In genomic region chr18:70085641-70086040, GRCh38 we compare ENCODE assay signal across 20 cellular contexts.
DNase-seq lines count a peak whose midpoint lies in the region; ATAC-seq, FAIRE-seq and TF ChIP-seq lines count a peak whose summit lies in the region.
"Had no signal": no experiment of that assay in that cellular context is flagged by ENCODE, and none has a peak within 500 bp of the region (broad histone marks: within the 10 kb centered on the region; RNA-seq: fewer than 3 reads in every experiment).

No MANE protein-coding gene starts in this region.

- H2BK15ac ChIP-seq in H1 (ENCODE audit: low read length): no peak overlapping the region

- H3K23ac ChIP-seq in H1 (ENCODE audit: insufficient read length): no peak overlapping the region

- no peak overlapping the region for H4K8ac ChIP-seq in H1 (ENCODE audit: extremely low read depth, insufficient read depth, low read length)

- H4K20me1 ChIP-seq in H1 (replicated peaks in 1 of 2; ENCODE audit: control insufficient read depth in 1 of 2, insufficient read depth in 2 of 2, low read length in 2 of 2): no peaks in the 10 kb centered on the region
- H4K20me1 ChIP-seq: BLaER1 had no signal

- H3K4me2 ChIP-seq in H1 (ENCODE audit: insufficient read depth in 1 of 2, low read depth in 2 of 2, low read length in 2 of 2): no peak overlapping the region
- H3K4me2 ChIP-seq: BLaER1 had no signal

- H2BK20ac ChIP-seq in H1 (ENCODE audit: low read length): no peak overlapping the region

- no peak overlapping the region for H3K4me3 ChIP-seq in H1 (ENCODE audit: extremely low read depth in 1 of 4, insufficient read depth in 2 of 4, low read depth in 3 of 4, low read length in 4 of 4)
- no peak overlapping the region for H3K4me3 ChIP-seq in liver (ENCODE audit: low read depth in 1 of 3, low read length in 3 of 3)
- H3K4me3 ChIP-seq: BLaER1 had no signal

- no peak overlapping the region for H3K9ac ChIP-seq in H1 (replicated peaks in 1 of 4; ENCODE audit: extremely low read depth in 1 of 4, low read depth in 3 of 4, low read length in 3 of 4)
- H3K9ac ChIP-seq in liver (ENCODE audit: low read depth in 1 of 2, low read length in 2 of 2): no peak overlapping the region
- H3K9ac ChIP-seq: BLaER1 had no signal

- no peak overlapping the region for H3K4ac ChIP-seq in H1 (replicated peaks; ENCODE audit: insufficient read length, low read depth, low read length)

- H3K27me3 ChIP-seq in H1 (replicated peaks in 1 of 4; ENCODE audit: control insufficient read depth in 3 of 4, extremely low read depth in 1 of 4, insufficient read depth in 3 of 4, low read length in 3 of 4) (no peaks in the 10 kb centered on the region), liver (ENCODE audit: control insufficient read depth in 4 of 4, insufficient read depth in 4 of 4, low read length in 3 of 4) (no peaks in the 10 kb centered on the region)
- H3K27me3 ChIP-seq: BLaER1 had no signal

- H3K4me1 ChIP-seq in H1 (replicated peaks in 1 of 4; ENCODE audit: control insufficient read depth in 3 of 4, insufficient read depth in 4 of 4, low read length in 3 of 4) (no peaks in the 10 kb centered on the region), liver (ENCODE audit: control insufficient read depth in 4 of 4, insufficient read depth in 4 of 4, low read length in 3 of 4) (peaks cover 0 to 5% (median 3%) of the 10 kb centered on the region in 4 donors)
- H3K4me1 ChIP-seq: BLaER1, Caco-2 had no signal

- peaks cover 0 to 6% (median 2%) of the 10 kb centered on the region in 4 experiments; a peak in 3 of 8 replicates for H3K36me3 ChIP-seq in H1 (ENCODE audit: control insufficient read depth in 2 of 4, insufficient read depth in 4 of 4, low read length in 3 of 4)
- H3K36me3 ChIP-seq in liver (ENCODE audit: control insufficient read depth in 4 of 4, insufficient read depth in 3 of 4, low read depth in 1 of 4, low read length in 3 of 4): peaks cover 0 to 13% (median 9%) of the 10 kb centered on the region in 4 donors

- FAIRE-seq in GM12891 (lab: Jason Lieb, UNC) (peak; percentile 33), H1 (lab: Jason Lieb, UNC) (no peak)
- FAIRE-seq: A204.1, G401.6 had no signal

- CTCF ChIA-PET in H1 (lab: Charles Lee; ENCODE audit: partially characterized antibody): interaction anchor here (0.6 to 2.6 kb wide), 11 partner anchors 12 to 622 kb away, joined by 3 to 10 read pairs (median 3); no protein-coding TSS in a partner anchor

- no peak overlapping the region for H2AK5ac ChIP-seq in H1 (ENCODE audit: low read depth, low read length)

- H3K79me2 ChIP-seq in H1 (ENCODE audit: control insufficient read depth in 1 of 2, insufficient read depth in 2 of 2, low read length in 2 of 2): no peaks in the 10 kb centered on the region

- H3K9me3 ChIP-seq in H1 (ENCODE audit: insufficient read depth in 2 of 2, low read depth in 1 of 2, low read length in 1 of 2): no peaks in the 10 kb centered on the region
- no peaks in the 10 kb centered on the region for H3K9me3 ChIP-seq in liver (ENCODE audit: control insufficient read depth in 4 of 4, low read length in 3 of 4)
- H3K9me3 ChIP-seq: BLaER1, Caco-2 had no signal

- 70% methylated on average over 5 of the region's 5 CpGs; no CpG with 5 or more reads in 1 of the 2 experiments for WGBS in H1 (ENCODE audit: extremely low coverage in 1 of 2, insufficient coverage in 1 of 2, insufficient read length in 1 of 2, insufficient replicate concordance in 2 of 2, low coverage in 1 of 2, low lambda C conversion rate in 2 of 2, missing lambda C conversion rate in 1 of 2), 2 experiments
- WGBS in liver: 34% methylated on average over 5 of the region's 5 CpGs

- ATAC-seq in HG02623 (IDR thresholded peaks at IDR 0.05; ENCODE audit: unreplicated experiment) (no peak), GM18498 (IDR thresholded peaks at IDR 0.05; ENCODE audit: unreplicated experiment) (no peak)
- ATAC-seq: CD8-positive, alpha-beta T cell had no signal

- no peak for TF ChIP-seq RAD21 in Ishikawa (IDR thresholded peaks at IDR 0.05; ENCODE audit: low read depth)
- TF ChIP-seq RAD21 in H1 (IDR thresholded peaks at IDR 0.05 in 1 of 2, conservative IDR thresholded peaks at IDR 0.05 in 1 of 2; ENCODE audit: low read depth in 2 of 2, low read length in 2 of 2): no peak
- no peak for TF ChIP-seq RAD21 in liver (IDR thresholded peaks at IDR 0.05)

- TF ChIP-seq CTCF in H1 (IDR thresholded peaks at IDR 0.05; ENCODE audit: control extremely low read depth in 1 of 3, insufficient read depth in 1 of 3, low read depth in 1 of 3, low read length in 3 of 3) (no peak), liver (IDR thresholded peaks at IDR 0.05; ENCODE audit: low read depth, low read length, missing input control) (no peak)

- no peaks in the 10 kb centered on the region for H3K23me2 ChIP-seq in H1 (ENCODE audit: low read depth, low read length)

- no peak overlapping the region for H3K14ac ChIP-seq in H1 (ENCODE audit: insufficient read length)

- no peaks in the 10 kb centered on the region for H3K79me1 ChIP-seq in H1 (ENCODE audit: low read depth, low read length)

- TF ChIP-seq EP300 in Ishikawa (IDR thresholded peaks at IDR 0.05; ENCODE audit: borderline replicate concordance) (no peak), H1 (IDR thresholded peaks at IDR 0.05; ENCODE audit: borderline replicate concordance in 1 of 2, low read depth in 2 of 2, low read length in 2 of 2) (no peak)

- DNase-seq in GM12891 (ENCODE audit: insufficient read length, low spot score): no peak
- no peak for DNase-seq in H1 (ENCODE audit: low read depth in 1 of 2, low spot score in 2 of 2)
- no peak for DNase-seq in NCI-H774 (lab: John Stamatoyannopoulos, UW)
- DNase-seq in iPS-NIHi7 (ENCODE audit: extremely low spot score): no peak
- DNase-seq: Caco-2; CD8-positive, alpha-beta T cell; DMS153; DND-41; GOT3; H7; HCEC 1CT had no signal

- H4K91ac ChIP-seq in H1 (replicated peaks; ENCODE audit: insufficient read length, low read length): no peak overlapping the region

- no peak overlapping the region for H2BK120ac ChIP-seq in H1 (replicated peaks; ENCODE audit: low read depth, low read length)

- H2BK5ac ChIP-seq in H1 (ENCODE audit: low read depth, low read length): no peak overlapping the region

- POLR2A ChIA-PET in H1 (lab: Charles Lee; ENCODE audit: partially characterized antibody): no interaction called here

- no peak overlapping the region for H2BK12ac ChIP-seq in H1 (ENCODE audit: low read depth, low read length)

- no peak overlapping the region for H3K27ac ChIP-seq in H1 (ENCODE audit: low read depth, low read length)
- H3K27ac ChIP-seq in liver (ENCODE audit: low read depth in 1 of 2, low read length in 2 of 2): no peak overlapping the region
- H3K27ac ChIP-seq: 22Rv1, BLaER1, C4-2B had no signal

- no peak overlapping the region for H3K56ac ChIP-seq in H1 (replicated peaks; ENCODE audit: insufficient read length, low read depth, low read length)

- no peak overlapping the region for H2AFZ ChIP-seq in H1 (ENCODE audit: low read length)

- H4K5ac ChIP-seq in H1 (ENCODE audit: insufficient read length, low read depth, low read length): no peak overlapping the region

- TF ChIP-seq POLR2A in GM12891 (IDR thresholded peaks at IDR 0.05; ENCODE audit: low read depth, low read length) (no peak), H1 (IDR thresholded peaks at IDR 0.05; ENCODE audit: control extremely low read depth in 1 of 2, low read depth in 2 of 2, low read length in 2 of 2) (no peak)

- no peak overlapping the region for H3K18ac ChIP-seq in H1 (ENCODE audit: extremely low read depth, low read length)

TF ChIP-seq in GM12891, 5 proteins besides CTCF, POLR2A, EP300 and RAD21:
- no peak for TF ChIP-seq POLR2AphosphoS5 (IDR thresholded peaks at IDR 0.05; ENCODE audit: low read depth, low read length)
- TF ChIP-seq TAF1 (IDR thresholded peaks at IDR 0.05; ENCODE audit: low read depth, low read length): no peak
- TF ChIP-seq PAX5 (IDR thresholded peaks at IDR 0.05; ENCODE audit: insufficient read depth, low read length, severe bottlenecking): no peak
- TF ChIP-seq POU2F2 (IDR thresholded peaks at IDR 0.05; ENCODE audit: low read depth, low read length): no peak
- TF ChIP-seq SPI1 (IDR thresholded peaks at IDR 0.05; ENCODE audit: low read depth, low read length): no peak

TF ChIP-seq in Ishikawa, 13 proteins besides CTCF, POLR2A, EP300 and RAD21:
- TF ChIP-seq TAF1 (IDR thresholded peaks at IDR 0.05; ENCODE audit: low read depth) (no peak), CEBPB (IDR thresholded peaks at IDR 0.05) (peak; percentile 41; the same call in 1 of the 2 replicates)

TF ChIP-seq in H1, 55 proteins besides CTCF, POLR2A, EP300 and RAD21:
- TF ChIP-seq CEBPB (IDR thresholded peaks at IDR 0.05; ENCODE audit: low read depth, low read length) (peak; percentile 58; the same call in 1 of the 2 replicates), CHD2 (IDR thresholded peaks at IDR 0.05; ENCODE audit: low read length) (no peak)

TF ChIP-seq in liver, 16 proteins besides CTCF, POLR2A, EP300 and RAD21 (continues in another document):
- TF ChIP-seq NR2F2 (IDR thresholded peaks at IDR 0.05) (no peak), TAF1 (conservative IDR thresholded peaks at IDR 0.05) (no peak), ATF3 (IDR thresholded peaks at IDR 0.05) (no peak), HNF4A (conservative IDR thresholded peaks at IDR 0.05) (peak; percentile 70 to 81), ZBTB33 (IDR thresholded peaks at IDR 0.05) (peak; percentile 16)
